Comparison of ENCODE assay signal across 10 cellular contexts in the genomic region with DNA sequence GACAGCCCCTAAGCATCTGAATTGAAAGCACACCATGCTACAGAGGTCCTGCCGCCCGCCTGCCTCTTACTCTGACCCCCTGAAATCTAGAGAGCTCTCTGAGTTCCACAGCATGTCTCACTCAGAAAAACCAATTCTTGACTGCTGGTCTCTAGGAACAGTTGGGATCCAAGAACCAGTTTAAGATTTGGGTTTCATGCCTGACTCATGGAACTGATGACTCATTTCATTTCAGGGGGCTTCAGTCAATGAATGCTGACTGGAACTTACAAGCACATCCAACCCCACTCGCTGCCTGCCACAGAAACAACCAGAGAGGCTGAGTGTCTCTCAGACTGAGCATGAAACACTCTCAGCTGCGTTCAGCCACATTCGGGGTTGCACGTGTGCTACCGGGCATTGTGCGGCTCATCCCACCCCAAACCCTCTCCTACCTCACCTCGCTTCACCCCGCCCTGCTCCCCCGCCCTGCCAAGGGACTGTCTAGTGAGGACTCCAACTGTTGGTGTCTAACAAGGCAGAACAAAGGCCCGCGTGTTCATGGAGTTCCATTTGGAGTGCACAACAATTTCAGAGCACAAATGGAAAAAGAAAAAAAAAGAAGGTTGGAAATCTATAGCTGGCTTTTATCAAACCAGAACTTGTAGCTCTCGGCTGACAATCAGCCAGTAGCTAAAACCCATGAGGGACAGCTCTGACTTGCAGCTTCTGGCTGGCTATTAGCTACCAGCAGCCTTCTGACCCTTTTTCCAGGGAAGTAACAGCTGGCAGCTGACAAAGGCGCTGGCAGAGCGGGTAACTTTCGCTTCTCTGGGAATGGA. TPM values are rescaled to one million over a fixed set of nuclear protein-coding genes. Genes with fewer than 3 reads are reported as not detected.
DNase-seq lines count a peak whose midpoint lies in the region; ATAC-seq and TF ChIP-seq lines count a peak whose summit lies in the region.
"Had no signal": no experiment of that assay in that cellular context is flagged by ENCODE, and none has a peak within 500 bp of the region (broad histone marks: within the 10 kb centered on the region; RNA-seq: fewer than 3 reads in every experiment).

No MANE protein-coding gene starts in this region.

- H3K4me3 ChIP-seq in upper lobe of right lung: no peak overlapping the region
- H3K4me3 ChIP-seq: BLaER1 had no signal

- H3K9me3 Mint-ChIP-seq in activated T-cell treated with anti-CD3 and anti-CD28 coated beads, Interleukin-2, amount 50 U/mL, for 24 hours: peaks cover 3% of the 10 kb centered on the region

- intact Hi-C loops in upper lobe of right lung (cut with DNase I): no loop called here

- no peaks in the 10 kb centered on the region for H3K36me3 ChIP-seq in upper lobe of right lung
- H3K36me3 ChIP-seq: BLaER1 had no signal

- no peaks in the 10 kb centered on the region for H3K9me3 ChIP-seq in upper lobe of right lung

- no peak for DNase-seq in activated T-cell treated with anti-CD3 and anti-CD28 coated beads, Interleukin-2, amount 50 U/mL, for 24 hours
- DNase-seq in activated T-cell treated with anti-CD3 and anti-CD28 coated beads for 4 hours: no peak
- DNase-seq in caudate nucleus (lab: John Stamatoyannopoulos, UW): peak in 35 of 61 donors; percentile 4 to 82 (median 43)
- DNase-seq in medulla oblongata (ENCODE audit: extremely low spot score): peak; percentile 81
- DNase-seq in upper lobe of right lung: peak; percentile 41
- no peak for DNase-seq in NOMO-1 treated with dmso at 0.1 percent for 144 hours (lab: John Stamatoyannopoulos, UW; ENCODE audit: unreplicated experiment)
- DNase-seq in occipital lobe (lab: John Stamatoyannopoulos, UW): no peak
- DNase-seq: activated gamma-delta T cell had no signal

- H3K27ac Mint-ChIP-seq in activated T-cell treated with anti-CD3 and anti-CD28 coated beads, Interleukin-2, amount 50 U/mL, for 24 hours: peak overlapping the region; percentile 33

- no peak overlapping the region for H3K27ac ChIP-seq in caudate nucleus (ENCODE audit: low read depth, low read length)
- H3K27ac ChIP-seq in upper lobe of right lung: peak overlapping the region; percentile 3
- H3K27ac ChIP-seq: BLaER1 had no signal

- H3K27me3 Mint-ChIP-seq in activated T-cell treated with anti-CD3 and anti-CD28 coated beads, Interleukin-2, amount 50 U/mL, for 24 hours: no peaks in the 10 kb centered on the region

- TF ChIP-seq CTCF in upper lobe of right lung (IDR thresholded peaks at IDR 0.05): no peak

- no peak overlapping the region for H3K4me3 Mint-ChIP-seq in activated T-cell treated with anti-CD3 and anti-CD28 coated beads, Interleukin-2, amount 50 U/mL, for 24 hours

- H3K4me1 ChIP-seq in upper lobe of right lung: peaks cover 16% of the 10 kb centered on the region

- ATAC-seq in upper lobe of right lung (peak; percentile 12), HG02870 (IDR thresholded peaks at IDR 0.05; ENCODE audit: unreplicated experiment) (no peak)

- no peaks in the 10 kb centered on the region for H3K27me3 ChIP-seq in upper lobe of right lung
- H3K27me3 ChIP-seq: BLaER1 had no signal

- peaks cover 11% of the 10 kb centered on the region for H3K4me1 Mint-ChIP-seq in activated T-cell treated with anti-CD3 and anti-CD28 coated beads, Interleukin-2, amount 50 U/mL, for 24 hours (ENCODE audit: low read depth)

- no peaks in the 10 kb centered on the region for H3K36me3 Mint-ChIP-seq in activated T-cell treated with anti-CD3 and anti-CD28 coated beads, Interleukin-2, amount 50 U/mL, for 24 hours (ENCODE audit: low read depth)

RNA-seq across cellular contexts. Expression of a gene that starts 20.0 kb away (rescaled TPM):
- total RNA-seq in upper lobe of right lung (32.1 TPM), occipital lobe (3.4 TPM)

Comparison
In these comparisons a context has a peak if more than half of its experiments do, and no peak if none do; other contexts are left out.
1. DNase-seq: peak in caudate nucleus (35 of 61), medulla oblongata (single experiment) and upper lobe of right lung (single experiment); none in activated T-cell treated with anti-CD3 and anti-CD28 coated beads, Interleukin-2, amount 50 U/mL, for 24 hours (single experiment), activated T-cell treated with anti-CD3 and anti-CD28 coated beads for 4 hours (single experiment), NOMO-1 treated with dmso at 0.1 percent for 144 hours (single experiment) and occipital lobe (single experiment).